In the genomic region with DNA sequence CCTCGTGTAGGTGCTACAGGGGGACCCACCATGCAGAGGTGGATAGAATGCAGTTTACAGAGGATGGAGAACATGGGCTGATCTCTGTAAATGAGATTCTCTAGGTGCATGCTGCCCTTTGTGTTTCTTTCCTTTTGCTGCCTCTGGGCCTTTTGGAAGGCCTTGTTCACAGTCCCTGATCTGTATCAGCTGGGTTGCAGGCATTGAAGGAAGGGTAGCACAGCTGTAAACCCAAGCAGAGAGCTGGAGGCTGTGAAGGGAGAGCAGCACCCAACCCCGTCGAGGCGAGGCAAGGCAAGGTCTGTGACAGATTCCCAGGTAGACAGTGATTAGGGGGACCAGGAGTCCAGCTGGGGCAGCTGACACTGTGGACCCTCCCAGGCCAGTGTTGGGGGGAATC, we compare ENCODE assay signal across 17 cellular contexts. TPM values are rescaled to one million over a fixed set of nuclear protein-coding genes. Genes with fewer than 3 reads are reported as not detected.
DNase-seq lines count a peak whose midpoint lies in the region; ATAC-seq and TF ChIP-seq lines count a peak whose summit lies in the region.
"Had no signal": no experiment of that assay in that cellular context is flagged by ENCODE, and none has a peak within 500 bp of the region (broad histone marks: within the 10 kb centered on the region; RNA-seq: fewer than 3 reads in every experiment).

No MANE protein-coding gene starts in this region.

- no peak overlapping the region for H3K4me3 Mint-ChIP-seq in activated naive CD8-positive, alpha-beta T cell
- no peak overlapping the region for H3K4me3 Mint-ChIP-seq in activated naive CD8-positive, alpha-beta T cell treated with anti-CD3 and anti-CD28 coated beads, Interleukin-2, amount 50 U/mL, for 24 hours
- no peak overlapping the region for H3K4me3 Mint-ChIP-seq in activated T-helper 17 cell treated with anti-CD3 and anti-CD28 coated beads, Interleukin-2, amount 50 U/mL, for 72 hours
- H3K4me3 Mint-ChIP-seq in nephron progenitor cell, result no peak overlapping the region
- no peak overlapping the region for H3K4me3 Mint-ChIP-seq in naive thymus-derived CD8-positive, alpha-beta T cell
- H3K4me3 Mint-ChIP-seq: B cell; CD4-positive, CD25-positive, alpha-beta regulatory T cell; CD8-positive, alpha-beta memory T cell had no signal

- ATAC-seq in activated naive CD8-positive, alpha-beta T cell treated with anti-CD3 and anti-CD28 coated beads, Interleukin-2, amount 50 U/mL, for 24 hours, result no peak
- ATAC-seq in activated T-helper 17 cell treated with anti-CD3 and anti-CD28 coated beads, Interleukin-2, amount 50 U/mL, for 72 hours (replicated peaks), result no peak
- ATAC-seq in naive thymus-derived CD8-positive, alpha-beta T cell, result no peak
- ATAC-seq in GM18909 (IDR thresholded peaks at IDR 0.05; ENCODE audit: poor library complexity, unreplicated experiment), result no peak

- no peaks in the 10 kb centered on the region for H3K4me1 Mint-ChIP-seq in activated naive CD8-positive, alpha-beta T cell (ENCODE audit: low read depth)
- H3K4me1 Mint-ChIP-seq in activated naive CD8-positive, alpha-beta T cell treated with anti-CD3 and anti-CD28 coated beads, Interleukin-2, amount 50 U/mL, for 24 hours, result no peaks in the 10 kb centered on the region
- no peaks in the 10 kb centered on the region for H3K4me1 Mint-ChIP-seq in activated T-helper 17 cell treated with anti-CD3 and anti-CD28 coated beads, Interleukin-2, amount 50 U/mL, for 72 hours
- H3K4me1 Mint-ChIP-seq in nephron progenitor cell, result peaks cover 30% of the 10 kb centered on the region
- peaks cover 0 to 2% (median 0%) of the 10 kb centered on the region in 4 donors for H3K4me1 Mint-ChIP-seq in naive thymus-derived CD8-positive, alpha-beta T cell
- H3K4me1 Mint-ChIP-seq: B cell; CD8-positive, alpha-beta memory T cell had no signal

- H3K27ac Mint-ChIP-seq in activated naive CD8-positive, alpha-beta T cell, result peak overlapping the region; percentile 22
- H3K27ac Mint-ChIP-seq in activated naive CD8-positive, alpha-beta T cell treated with anti-CD3 and anti-CD28 coated beads, Interleukin-2, amount 50 U/mL, for 24 hours, result no peak overlapping the region
- H3K27ac Mint-ChIP-seq in activated T-helper 17 cell treated with anti-CD3 and anti-CD28 coated beads, Interleukin-2, amount 50 U/mL, for 72 hours, result peak overlapping the region; percentile 73
- peak overlapping the region; percentile 39 for H3K27ac Mint-ChIP-seq in nephron progenitor cell
- peak overlapping the region in 3 of 10 donors; percentile 21 to 69 (median 31) for H3K27ac Mint-ChIP-seq in naive thymus-derived CD8-positive, alpha-beta T cell
- H3K27ac Mint-ChIP-seq: B cell; CD4-positive, CD25-positive, alpha-beta regulatory T cell; CD8-positive, alpha-beta memory T cell had no signal

- peaks cover 3% of the 10 kb centered on the region for H3K27me3 Mint-ChIP-seq in activated naive CD8-positive, alpha-beta T cell
- no peaks in the 10 kb centered on the region for H3K27me3 Mint-ChIP-seq in activated naive CD8-positive, alpha-beta T cell treated with anti-CD3 and anti-CD28 coated beads, Interleukin-2, amount 50 U/mL, for 24 hours
- H3K27me3 Mint-ChIP-seq in activated T-helper 17 cell treated with anti-CD3 and anti-CD28 coated beads, Interleukin-2, amount 50 U/mL, for 72 hours, result no peaks in the 10 kb centered on the region
- H3K27me3 Mint-ChIP-seq in nephron progenitor cell (ENCODE audit: low read depth, poor library complexity), result peaks cover 5% of the 10 kb centered on the region
- H3K27me3 Mint-ChIP-seq in naive thymus-derived CD8-positive, alpha-beta T cell, result peaks cover 0 to 3% (median 0%) of the 10 kb centered on the region in 5 donors
- H3K27me3 Mint-ChIP-seq: B cell had no signal

- DNase-seq in activated naive CD8-positive, alpha-beta T cell treated with anti-CD3 and anti-CD28 coated beads, Interleukin-2, amount 50 U/mL, for 24 hours, result no peak
- peak; percentile 73 for DNase-seq in ELF-1 (ENCODE audit: low read depth, low spot score)
- DNase-seq in nephron progenitor cell, result no peak
- DNase-seq in naive thymus-derived CD8-positive, alpha-beta T cell, result no peak
- DNase-seq in NCI-H1694 (lab: John Stamatoyannopoulos, UW), result no peak
- DNase-seq: C1 segment of cervical spinal cord; CD4-positive, CD25-positive, alpha-beta regulatory T cell; CD8-positive, alpha-beta memory T cell; COR-L47; DMS 273 treated with DMSO at 0.1 percent for 48 hours; DMS53; GDM1; HCEC 1CT had no signal

- H3K9me3 Mint-ChIP-seq in activated naive CD8-positive, alpha-beta T cell (ENCODE audit: low read depth), result no peaks in the 10 kb centered on the region
- no peaks in the 10 kb centered on the region for H3K9me3 Mint-ChIP-seq in activated naive CD8-positive, alpha-beta T cell treated with anti-CD3 and anti-CD28 coated beads, Interleukin-2, amount 50 U/mL, for 24 hours
- no peaks in the 10 kb centered on the region for H3K9me3 Mint-ChIP-seq in activated T-helper 17 cell treated with anti-CD3 and anti-CD28 coated beads, Interleukin-2, amount 50 U/mL, for 72 hours
- no peaks in the 10 kb centered on the region for H3K9me3 Mint-ChIP-seq in nephron progenitor cell
- H3K9me3 Mint-ChIP-seq in naive thymus-derived CD8-positive, alpha-beta T cell, result no peaks in the 10 kb centered on the region
- H3K9me3 Mint-ChIP-seq: CD4-positive, CD25-positive, alpha-beta regulatory T cell; CD8-positive, alpha-beta memory T cell had no signal

- POLR2A ChIA-PET in naive thymus-derived CD8-positive, alpha-beta T cell (lab: Charles Lee), result interaction anchor here (0.7 kb wide), 1 partner anchor 55 kb away, joined by 3 read pairs; no protein-coding TSS in a partner anchor

- no peaks in the 10 kb centered on the region for H3K36me3 Mint-ChIP-seq in activated naive CD8-positive, alpha-beta T cell
- H3K36me3 Mint-ChIP-seq in activated naive CD8-positive, alpha-beta T cell treated with anti-CD3 and anti-CD28 coated beads, Interleukin-2, amount 50 U/mL, for 24 hours (ENCODE audit: low read depth), result no peaks in the 10 kb centered on the region
- no peaks in the 10 kb centered on the region for H3K36me3 Mint-ChIP-seq in activated T-helper 17 cell treated with anti-CD3 and anti-CD28 coated beads, Interleukin-2, amount 50 U/mL, for 72 hours (ENCODE audit: low read depth)
- no peaks in the 10 kb centered on the region for H3K36me3 Mint-ChIP-seq in nephron progenitor cell (ENCODE audit: low read depth)
- no peaks in the 10 kb centered on the region for H3K36me3 Mint-ChIP-seq in naive thymus-derived CD8-positive, alpha-beta T cell
- H3K36me3 Mint-ChIP-seq: CD4-positive, CD25-positive, alpha-beta regulatory T cell; CD8-positive, alpha-beta memory T cell had no signal

- TF ChIP-seq CTCF in nephron progenitor cell (IDR thresholded peaks at IDR 0.05), result no peak

RNA-seq across cellular contexts. Expression of gene SOS1, which starts 56.1 kb away (rescaled TPM):
- total RNA-seq in activated T-helper 17 cell treated with anti-CD3 and anti-CD28 coated beads, Interleukin-2, amount 50 U/mL, for 72 hours, result 100 to 1,000 TPM in 1 of 2 donors, 10 to 100 TPM in 1; 98.7 to 116 TPM
- total RNA-seq in naive thymus-derived CD8-positive, alpha-beta T cell, result 10 to 100 TPM; 42.9 to 51.6 TPM
- polyA plus RNA-seq in naive thymus-derived CD8-positive, alpha-beta T cell, result 10 to 100 TPM; 10.6 to 13.7 (median 11.7) TPM
